31 cellular contexts compared by ENCODE assay signal in genomic region chr12:100372846-100373245, GRCh38. TPM values are rescaled to one million over a fixed set of nuclear protein-coding genes. Genes with fewer than 3 reads are reported as not detected.
A peak's percentile ranks its signal among the peaks of the same experiment; 100 is the strongest.
DNase-seq lines count a peak whose midpoint lies in the region; ATAC-seq and TF ChIP-seq lines count a peak whose summit lies in the region.
"Had no signal": no experiment of that assay in that cellular context is flagged by ENCODE, and none has a peak within 500 bp of the region (broad histone marks: within the 10 kb centered on the region; RNA-seq: fewer than 3 reads in every experiment).

No MANE protein-coding gene starts in this region.

- H3K27ac Mint-ChIP-seq in glutamatergic neuron (ENCODE audit: unreplicated experiment), result peak overlapping the region; percentile 33
- H3K27ac Mint-ChIP-seq: activated CD4-positive, alpha-beta T cell treated with anti-CD3 and anti-CD28 coated beads for 36 hours; CD4-positive, alpha-beta memory T cell; effector memory CD8-positive, alpha-beta T cell; progenitor cell of endocrine pancreas; stimulated activated naive CD8-positive, alpha-beta T cell treated with anti-CD3 and anti-CD28 coated beads, Interleukin-15, Interleukin-2, amounts not matched to agents 100 ng/mL and 50 ng/mL, for 24 hours; T-helper 17 cell had no signal

- peaks cover 14% of the 10 kb centered on the region for H3K4me1 Mint-ChIP-seq in glutamatergic neuron (ENCODE audit: low read depth, unreplicated experiment)
- H3K4me1 Mint-ChIP-seq: activated CD4-positive, alpha-beta T cell treated with anti-CD3 and anti-CD28 coated beads for 36 hours; CD4-positive, alpha-beta memory T cell; T-helper 17 cell had no signal

- DNase-seq in NCI-H1417 (lab: John Stamatoyannopoulos, UW) (peak in 2 of 3 experiments; percentile 25 to 43), NCI-H1417 treated with DMSO at 0.1 percent for 48 hours (lab: John Stamatoyannopoulos, UW) (no peak), NCI-H146 treated with DMSO at 0.1 percent for 48 hours (lab: John Stamatoyannopoulos, UW; ENCODE audit: unreplicated experiment) (peak; percentile 27), glutamatergic neuron (peak; percentile 24), renal cortical epithelial cell (ENCODE audit: low read depth) (peak; percentile 76), HUDEP-2 (lab: John Stamatoyannopoulos, UW; ENCODE audit: unreplicated experiment in 76 of 76) (no peak)
- DNase-seq: activated CD4-positive, alpha-beta T cell treated with anti-CD3 and anti-CD28 coated beads for 36 hours; activated naive CD4-positive, alpha-beta T cell; activated T-cell treated with anti-CD3 and anti-CD28 coated beads, Interleukin-2, amount 50 U/mL, for 4 hours; adrenal gland; CD4-positive, alpha-beta memory T cell; DMS153; effector memory CD8-positive, alpha-beta T cell; foreskin melanocyte; GF-D8; hippocampal formation; MM.1S; NCI-H1436; NCI-H2171; SK-N-SH; T-helper 17 cell; transverse colon had no signal

- H3K27me3 Mint-ChIP-seq in glutamatergic neuron (ENCODE audit: unreplicated experiment), result peaks cover 4% of the 10 kb centered on the region

- H3K4me3 Mint-ChIP-seq in glutamatergic neuron (ENCODE audit: unreplicated experiment), result no peak overlapping the region
- H3K4me3 Mint-ChIP-seq: activated CD4-positive, alpha-beta T cell treated with anti-CD3 and anti-CD28 coated beads for 36 hours; activated T-cell treated with anti-CD3 and anti-CD28 coated beads, Interleukin-2, amount 50 U/mL, for 4 hours; CD4-positive, alpha-beta memory T cell; effector memory CD8-positive, alpha-beta T cell; stimulated activated naive CD8-positive, alpha-beta T cell treated with anti-CD3 and anti-CD28 coated beads, Interleukin-15, Interleukin-2, amounts not matched to agents 100 ng/mL and 50 ng/mL, for 24 hours; T-helper 17 cell had no signal

- ATAC-seq in HG02610 (IDR thresholded peaks at IDR 0.05; ENCODE audit: unreplicated experiment), result no peak
- no peak for ATAC-seq in GM19324 (IDR thresholded peaks at IDR 0.05; ENCODE audit: low FRiP score, unreplicated experiment)
- ATAC-seq: activated CD4-positive, alpha-beta T cell treated with anti-CD3 and anti-CD28 coated beads for 36 hours; activated T-cell treated with anti-CD3 and anti-CD28 coated beads, Interleukin-2, amount 50 U/mL, for 4 hours; effector memory CD8-positive, alpha-beta T cell; esophagus mucosa; T-helper 17 cell had no signal

- no peaks in the 10 kb centered on the region for H3K36me3 Mint-ChIP-seq in glutamatergic neuron (ENCODE audit: unreplicated experiment)
- H3K36me3 Mint-ChIP-seq: CD4-positive, alpha-beta memory T cell had no signal

- peaks cover 2% of the 10 kb centered on the region for H3K9me3 Mint-ChIP-seq in glutamatergic neuron (ENCODE audit: unreplicated experiment)
- H3K9me3 Mint-ChIP-seq: effector memory CD8-positive, alpha-beta T cell had no signal

- TF ChIP-seq CTCF in glutamatergic neuron (IDR thresholded peaks at IDR 0.05; ENCODE audit: partially characterized antibody, unreplicated experiment), result no peak

RNA-seq across cellular contexts. Expression of gene SLC17A8, which starts 16.0 kb away (rescaled TPM):
- total RNA-seq in glutamatergic neuron (ENCODE audit: unreplicated experiment) (0.25 TPM), renal cortical epithelial cell (under 0.01 and 0.30 TPM in 2 replicates)
- total RNA-seq: activated CD4-positive, alpha-beta T cell treated with anti-CD3 and anti-CD28 coated beads for 36 hours; activated CD8-positive, alpha-beta memory T cell treated with anti-CD3 and anti-CD28 coated beads for 36 hours; activated T-cell treated with anti-CD3 and anti-CD28 coated beads, Interleukin-2, amount 50 U/mL, for 4 hours; bronchial epithelial cell; CD4-positive, alpha-beta memory T cell; esophagus mucosa; kidney epithelial cell; lung microvascular endothelial cell; T-helper 17 cell had no signal

Comparison
In these comparisons a context has a peak if more than half of its experiments do, and no peak if none do; other contexts are left out.
1. DNase-seq: peak in NCI-H1417 (2 of 3), NCI-H146 treated with DMSO at 0.1 percent for 48 hours (single experiment), glutamatergic neuron (single experiment) and renal cortical epithelial cell (single experiment); none in NCI-H1417 treated with DMSO at 0.1 percent for 48 hours (single experiment) and HUDEP-2 (0 of 76).